In the genomic region with DNA sequence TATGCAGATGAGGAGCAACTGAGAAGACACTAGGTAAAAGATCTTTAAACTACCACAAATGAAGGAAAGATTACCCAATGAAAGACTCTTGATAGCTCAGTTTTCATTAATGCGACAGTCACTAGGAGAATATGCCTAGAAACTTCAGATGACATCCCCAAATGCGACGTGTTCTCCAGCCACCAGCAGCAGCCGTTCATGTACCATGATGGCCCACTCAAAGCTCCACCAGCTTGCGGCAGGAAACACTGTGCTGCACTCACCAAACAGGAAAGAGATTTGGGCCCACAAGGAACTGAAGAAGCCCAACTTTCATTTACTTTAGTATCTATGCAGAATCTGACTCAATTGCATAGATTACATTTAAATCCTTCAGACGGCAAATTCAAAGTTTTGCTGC, we compare ENCODE assay signal across 14 cellular contexts. TPM values are rescaled to one million over a fixed set of nuclear protein-coding genes. Genes with fewer than 3 reads are reported as not detected.
DNase-seq lines count a peak whose midpoint lies in the region; ATAC-seq and TF ChIP-seq lines count a peak whose summit lies in the region.
"Had no signal": no experiment of that assay in that cellular context is flagged by ENCODE, and none has a peak within 500 bp of the region (broad histone marks: within the 10 kb centered on the region; RNA-seq: fewer than 3 reads in every experiment).

No MANE protein-coding gene starts in this region.

- no peaks in the 10 kb centered on the region for H3K9me3 ChIP-seq in BLaER1
- H3K9me3 ChIP-seq: esophagus squamous epithelium, left lung had no signal

- DNase-seq in activated CD8-positive, alpha-beta memory T cell treated with anti-CD3 and anti-CD28 coated beads, Interleukin-2, amount 50 U/mL, for 48 hours: peak; percentile 72
- DNase-seq in immature natural killer cell: peak; percentile 29 to 46 (median 39)
- no peak for DNase-seq in Right ventricle myocardium inferior (ENCODE audit: missing footprints)
- DNase-seq: anterior cingulate cortex, esophagus squamous epithelium, left lung, NCI-H1694, right cardiac atrium had no signal

- H3K4me3 ChIP-seq in BLaER1 (no peak overlapping the region), KMS-11 (IDR thresholded peaks at IDR 0.05; ENCODE audit: insufficient read depth, low read depth, low read length) (no peak overlapping the region)
- H3K4me3 ChIP-seq: esophagus squamous epithelium, left lung, SK-N-MC had no signal

- H3K4me3 Mint-ChIP-seq in immature natural killer cell: peak overlapping the region; percentile 75 to 80 (median 77)

- peaks cover 100% of the 10 kb centered on the region for H4K20me1 ChIP-seq in BLaER1
- H4K20me1 ChIP-seq in KMS-11 (ENCODE audit: insufficient read depth): peaks cover 95% of the 10 kb centered on the region

- H3K36me3 Mint-ChIP-seq in immature natural killer cell: no peaks in the 10 kb centered on the region

- intact Hi-C loops in Right ventricle myocardium inferior (cut with DNase I): no loop called here

- H2AFZ ChIP-seq in KMS-11 (ENCODE audit: low read depth): no peak overlapping the region

- ATAC-seq in HG03045 (IDR thresholded peaks at IDR 0.05; ENCODE audit: unreplicated experiment) (no peak), Right ventricle myocardium inferior (no peak), GM21526 (IDR thresholded peaks at IDR 0.05; ENCODE audit: low FRiP score, unreplicated experiment) (no peak), HG02938 (IDR thresholded peaks at IDR 0.05; ENCODE audit: unreplicated experiment) (no peak)
- ATAC-seq: left lung, right cardiac atrium had no signal

- peaks cover 97% of the 10 kb centered on the region for H3K4me1 ChIP-seq in BLaER1
- peaks cover 97% of the 10 kb centered on the region for H3K4me1 ChIP-seq in KMS-11 (ENCODE audit: low read depth, poor library complexity, severe bottlenecking)

- H3K9me3 Mint-ChIP-seq in immature natural killer cell: no peaks in the 10 kb centered on the region

- H3K27ac ChIP-seq in BLaER1 (0 out of 2 replicates have a peak overlapping the region, but pooled peaks have one; percentile 29), KMS-11 (peak overlapping the region; percentile 20; the same call in 1 of the 2 replicates)
- H3K27ac ChIP-seq: esophagus squamous epithelium, left lung had no signal

- no peak for TF ChIP-seq CTCF in KMS-11 (conservative IDR thresholded peaks at IDR 0.05; ENCODE audit: low read depth, low read length)

- peak overlapping the region; percentile 63 to 94 (median 86) for H3K27ac Mint-ChIP-seq in immature natural killer cell

- H3K79me2 ChIP-seq in KMS-11 (ENCODE audit: insufficient read depth, low read depth): peaks cover 100% of the 10 kb centered on the region

- H3K4me1 Mint-ChIP-seq in immature natural killer cell: peaks cover 91 to 97% of the 10 kb centered on the region in 2 donors

- H3K9ac ChIP-seq in BLaER1 (no peak overlapping the region), KMS-11 (no peak overlapping the region)

- H3K27me3 ChIP-seq in BLaER1 (no peaks in the 10 kb centered on the region), KMS-11 (ENCODE audit: insufficient read depth, low read depth) (no peaks in the 10 kb centered on the region; the same call in 1 of the 2 replicates)
- H3K27me3 ChIP-seq: esophagus squamous epithelium, left lung had no signal

- H3K4me2 ChIP-seq in BLaER1: peak overlapping the region; percentile 80
- H3K4me2 ChIP-seq in KMS-11: peak overlapping the region; percentile 38; the same call in 1 of the 2 replicates

- peaks cover 7% of the 10 kb centered on the region; the same call in 1 of the 2 replicates for H3K36me3 ChIP-seq in BLaER1
- H3K36me3 ChIP-seq in KMS-11 (ENCODE audit: insufficient read depth): peaks cover 5% of the 10 kb centered on the region; the same call in 1 of the 2 replicates

- H3K27me3 Mint-ChIP-seq in immature natural killer cell (ENCODE audit: low read depth in 3 of 3): peaks cover 0 to 4% (median 3%) of the 10 kb centered on the region in 3 donors

RNA-seq across cellular contexts. Expression of a gene that starts 7.5 kb away (rescaled TPM):
- 10 to 100 TPM; 23.1 to 48.8 (median 37.7) TPM for polyA plus RNA-seq in immature natural killer cell
- total RNA-seq in Right ventricle myocardium inferior: 33.5 TPM

RNA-seq across cellular contexts. Expression of a gene that starts 19.1 kb away (rescaled TPM):
- polyA plus RNA-seq in immature natural killer cell: 10 to 100 TPM; 20.7 to 26.8 (median 21.3) TPM
- 16.1 TPM for total RNA-seq in Right ventricle myocardium inferior

RNA-seq across cellular contexts. Expression of a gene that starts 33.7 kb away (rescaled TPM):
- 1 to 10 TPM in 2 of 3 donors, under 1 TPM in 1; 0.95 to 3.5 (median 2.0) TPM for polyA plus RNA-seq in immature natural killer cell
- total RNA-seq in Right ventricle myocardium inferior: 0.41 TPM

RNA-seq across cellular contexts. Expression of a gene that starts 57.2 kb away (rescaled TPM):
- 1 to 10 TPM in 2 of 3 donors, under 1 TPM in 1; 0.63 to 2.1 (median 1.1) TPM for polyA plus RNA-seq in immature natural killer cell
- 6.0 TPM for total RNA-seq in Right ventricle myocardium inferior
